In genomic region chr5:105726093-105726492, GRCh38 we compare ENCODE assay signal across 24 cellular contexts.
DNase-seq lines count a peak whose midpoint lies in the region; ATAC-seq, FAIRE-seq and TF ChIP-seq lines count a peak whose summit lies in the region.
"Had no signal": no experiment of that assay in that cellular context is flagged by ENCODE, and none has a peak within 500 bp of the region (broad histone marks: within the 10 kb centered on the region; RNA-seq: fewer than 3 reads in every experiment).

No MANE protein-coding gene starts in this region.

- H3K4me2 ChIP-seq in hepatocyte, result no peak overlapping the region
- H3K4me2 ChIP-seq: A549 had no signal

- no peaks in the 10 kb centered on the region for H3K79me2 ChIP-seq in hepatocyte

- H3K4me3 Mint-ChIP-seq in stimulated activated effector memory CD8-positive, alpha-beta T cell treated with anti-CD3 and anti-CD28 coated beads, Interleukin-12 subunit alpha, Interleukin-12 subunit beta, amount 100 ng/mL, for 72 hours, result no peak overlapping the region
- H3K4me3 Mint-ChIP-seq in progenitor cell of endocrine pancreas (ENCODE audit: low read depth), result no peak overlapping the region
- H3K4me3 Mint-ChIP-seq: CD4-positive, alpha-beta memory T cell; HFFc6 had no signal

- H3K9me3 ChIP-seq in BE2C (no peaks in the 10 kb centered on the region), upper lobe of left lung (peaks cover 0 to 4% (median 0%) of the 10 kb centered on the region in 4 donors), hepatocyte (ENCODE audit: low read depth) (no peaks in the 10 kb centered on the region)
- H3K9me3 ChIP-seq: A549, Caco-2 had no signal

- no peaks in the 10 kb centered on the region for H4K20me1 ChIP-seq in hepatocyte (ENCODE audit: insufficient read depth, poor library complexity, severe bottlenecking)

- H3K9me2 ChIP-seq in hepatocyte (replicated peaks; ENCODE audit: insufficient read depth), result no peaks in the 10 kb centered on the region

- no peak overlapping the region for H2AFZ ChIP-seq in hepatocyte

- peak; percentile 26 for ATAC-seq in stimulated activated effector memory CD8-positive, alpha-beta T cell treated with anti-CD3 and anti-CD28 coated beads, Interleukin-12 subunit alpha, Interleukin-12 subunit beta, amount 100 ng/mL, for 72 hours
- ATAC-seq in upper lobe of left lung (ENCODE audit: low FRiP score in 2 of 2), result peak; percentile 35 to 65
- ATAC-seq: A549, GM12878 had no signal

- H3K27me3 ChIP-seq in BE2C, result no peaks in the 10 kb centered on the region
- no peaks in the 10 kb centered on the region for H3K27me3 ChIP-seq in upper lobe of left lung
- no peaks in the 10 kb centered on the region for H3K27me3 ChIP-seq in hepatocyte

- peaks cover 13% of the 10 kb centered on the region for H3K9me3 Mint-ChIP-seq in stimulated activated effector memory CD8-positive, alpha-beta T cell treated with anti-CD3 and anti-CD28 coated beads, Interleukin-12 subunit alpha, Interleukin-12 subunit beta, amount 100 ng/mL, for 72 hours
- H3K9me3 Mint-ChIP-seq in progenitor cell of endocrine pancreas (ENCODE audit: low read depth), result peaks cover 3% of the 10 kb centered on the region

- no peaks in the 10 kb centered on the region for H3K36me3 Mint-ChIP-seq in stimulated activated effector memory CD8-positive, alpha-beta T cell treated with anti-CD3 and anti-CD28 coated beads, Interleukin-12 subunit alpha, Interleukin-12 subunit beta, amount 100 ng/mL, for 72 hours
- no peaks in the 10 kb centered on the region for H3K36me3 Mint-ChIP-seq in progenitor cell of endocrine pancreas (ENCODE audit: insufficient read depth)
- H3K36me3 Mint-ChIP-seq: CD4-positive, alpha-beta memory T cell had no signal

- no peak overlapping the region for H3K27ac ChIP-seq in upper lobe of left lung
- H3K27ac ChIP-seq in hepatocyte, result no peak overlapping the region
- H3K27ac ChIP-seq: A549 had no signal

- peak; percentile 24 for DNase-seq in BE2C
- peak; percentile 8 for DNase-seq in myocyte (ENCODE audit: low read depth)
- DNase-seq in stimulated activated effector memory CD8-positive, alpha-beta T cell treated with anti-CD3 and anti-CD28 coated beads, Interleukin-12 subunit alpha, Interleukin-12 subunit beta, amount 100 ng/mL, for 72 hours (ENCODE audit: low spot score in 2 of 2), result no peak
- peak in 1 of 2 donors; percentile 0 for DNase-seq in upper lobe of left lung
- no peak for DNase-seq in D721Med (ENCODE audit: insufficient read length, low spot score)
- DNase-seq in hepatocyte (ENCODE audit: low spot score), result no peak
- DNase-seq in NOMO-1 treated with dmso at 0.1 percent for 144 hours (lab: John Stamatoyannopoulos, UW; ENCODE audit: unreplicated experiment), result no peak
- no peak for DNase-seq in progenitor cell of endocrine pancreas (ENCODE audit: low spot score, unreplicated experiment)
- DNase-seq: 8988T; ACHN; AML-193; C1 segment of cervical spinal cord; Caco-2; CD4-positive, alpha-beta memory T cell; DMS 273 treated with DMSO at 0.1 percent for 48 hours; DMS79; EL; GDM1; GOT3; HFFc6 had no signal

- H3K36me3 ChIP-seq in BE2C, result no peaks in the 10 kb centered on the region
- no peaks in the 10 kb centered on the region for H3K36me3 ChIP-seq in upper lobe of left lung
- no peaks in the 10 kb centered on the region for H3K36me3 ChIP-seq in hepatocyte (replicated peaks; ENCODE audit: insufficient read depth, low read depth)
- H3K36me3 ChIP-seq: HAP-1 had no signal

- FAIRE-seq in D721Med (lab: Jason Lieb, UNC), result no peak
- FAIRE-seq: A549, GM12878, H54 had no signal

- H3K27me3 Mint-ChIP-seq in progenitor cell of endocrine pancreas, result no peaks in the 10 kb centered on the region
- H3K27me3 Mint-ChIP-seq: CD4-positive, alpha-beta memory T cell had no signal

- no peak overlapping the region for H3K4me3 ChIP-seq in BE2C (ENCODE audit: low read depth, low read length)
- H3K4me3 ChIP-seq in upper lobe of left lung, result no peak overlapping the region
- no peak overlapping the region for H3K4me3 ChIP-seq in hepatocyte
- H3K4me3 ChIP-seq: A549, GM12878, HAP-1 had no signal

- no peak for TF ChIP-seq POLR2A in upper lobe of left lung (IDR thresholded peaks at IDR 0.05)

- WGBS in upper lobe of left lung, 2 donors, result 90 to 94% methylated on average over 3 to 4 of the region's 4 CpGs
- 92% methylated on average over 4 of the region's 4 CpGs for WGBS in hepatocyte (ENCODE audit: low lambda C conversion rate, missing lambda C conversion rate)

- no peaks in the 10 kb centered on the region for H3K4me1 Mint-ChIP-seq in stimulated activated effector memory CD8-positive, alpha-beta T cell treated with anti-CD3 and anti-CD28 coated beads, Interleukin-12 subunit alpha, Interleukin-12 subunit beta, amount 100 ng/mL, for 72 hours
- no peaks in the 10 kb centered on the region for H3K4me1 Mint-ChIP-seq in progenitor cell of endocrine pancreas (ENCODE audit: low read depth)
- H3K4me1 Mint-ChIP-seq: CD4-positive, alpha-beta memory T cell had no signal

- TF ChIP-seq EP300 in upper lobe of left lung (IDR thresholded peaks at IDR 0.05), result no peak

- H3K27ac Mint-ChIP-seq in stimulated activated effector memory CD8-positive, alpha-beta T cell treated with anti-CD3 and anti-CD28 coated beads, Interleukin-12 subunit alpha, Interleukin-12 subunit beta, amount 100 ng/mL, for 72 hours, result no peak overlapping the region
- no peak overlapping the region for H3K27ac Mint-ChIP-seq in progenitor cell of endocrine pancreas
- H3K27ac Mint-ChIP-seq: CD4-positive, alpha-beta memory T cell; HFFc6 had no signal

- TF ChIP-seq CTCF in BE2C (IDR thresholded peaks at IDR 0.05; ENCODE audit: low read depth, low read length), result no peak
- TF ChIP-seq CTCF in upper lobe of left lung (IDR thresholded peaks at IDR 0.05), result no peak
- no peak for TF ChIP-seq CTCF in D721Med (IDR thresholded peaks at IDR 0.05; ENCODE audit: insufficient read depth, missing control alignments)
- no peak for TF ChIP-seq CTCF in hepatocyte (IDR thresholded peaks at IDR 0.05; ENCODE audit: poor library complexity)
- no peak for TF ChIP-seq CTCF in progenitor cell of endocrine pancreas (IDR thresholded peaks at IDR 0.05; ENCODE audit: unreplicated experiment)

- no peaks in the 10 kb centered on the region for H3K4me1 ChIP-seq in BE2C
- H3K4me1 ChIP-seq in upper lobe of left lung, result no peaks in the 10 kb centered on the region
- no peaks in the 10 kb centered on the region for H3K4me1 ChIP-seq in hepatocyte (ENCODE audit: insufficient read depth)
- H3K4me1 ChIP-seq: A549, Caco-2 had no signal

Comparison
In these comparisons a context has a peak if more than half of its experiments do, and no peak if none do; other contexts are left out.
1. DNase-seq: peak in BE2C (single experiment) and myocyte (single experiment); none in stimulated activated effector memory CD8-positive, alpha-beta T cell treated with anti-CD3 and anti-CD28 coated beads, Interleukin-12 subunit alpha, Interleukin-12 subunit beta, amount 100 ng/mL, for 72 hours (0 of 2), D721Med (single experiment), hepatocyte (single experiment), NOMO-1 treated with dmso at 0.1 percent for 144 hours (single experiment) and progenitor cell of endocrine pancreas (single experiment).